Comparison of ENCODE assay signal across 1 cellular context in genomic region chr7:106215868-106216516, GRCh38.
A peak's percentile ranks its signal among the peaks of the same experiment; 100 is the strongest.
TF ChIP-seq lines count a peak whose summit lies in the region.

No MANE protein-coding gene starts in this region.

TF ChIP-seq in K562, 482 proteins besides CTCF, POLR2A, EP300 and RAD21 (continued from another document):
- TF ChIP-seq ZBTB40 (IDR thresholded peaks at IDR 0.05): peak; percentile 59; the same call in 1 of the 2 replicates
- peak; percentile 53; the same call in 1 of the 2 replicates for TF ChIP-seq ZBTB40 (CRISPR knock-in tag; IDR thresholded peaks at IDR 0.05)
TF ChIP-seq in K562: peak in this region for 13.
